Comparison of ENCODE assay signal across 9 cellular contexts in the genomic region with DNA sequence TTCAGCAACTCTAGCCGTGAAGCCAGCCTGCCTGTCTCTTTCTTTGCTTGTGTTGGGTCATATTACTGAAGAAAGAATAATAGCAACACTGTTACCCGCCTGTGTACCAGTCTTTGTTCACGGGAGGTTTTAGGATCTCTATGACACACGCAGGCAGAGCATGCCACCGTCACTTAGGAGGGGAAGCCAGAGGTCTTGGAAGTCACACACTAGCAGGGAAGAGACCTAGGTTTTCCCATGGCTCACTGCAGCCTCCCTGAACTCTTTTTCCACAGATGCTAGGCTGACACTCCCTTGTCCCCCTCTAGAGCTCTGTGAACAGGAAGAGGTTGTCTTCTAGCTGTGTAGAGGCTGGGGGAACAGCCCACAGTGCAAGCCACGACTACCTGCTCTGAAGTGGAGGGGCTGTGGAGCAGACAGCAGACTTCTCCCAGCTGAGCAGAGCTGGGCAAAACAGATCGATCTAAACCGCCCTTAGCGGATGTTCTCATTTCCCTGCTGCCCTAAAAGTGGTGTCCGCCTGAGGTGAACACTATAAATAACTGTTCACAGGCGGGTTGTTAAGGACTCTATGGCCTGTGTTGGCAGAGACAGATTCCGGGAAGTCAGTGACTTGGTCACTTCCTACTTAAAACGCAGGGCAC.
DNase-seq lines count a peak whose midpoint lies in the region; ATAC-seq, FAIRE-seq and TF ChIP-seq lines count a peak whose summit lies in the region.
"Had no signal": no experiment of that assay in that cellular context is flagged by ENCODE, and none has a peak within 500 bp of the region (broad histone marks: within the 10 kb centered on the region; RNA-seq: fewer than 3 reads in every experiment).

No MANE protein-coding gene starts in this region.

- intact Hi-C loops in uterus (cut with DNase I; ENCODE audit: low total_unique reads), result no loop called here

- H3K36me3 Mint-ChIP-seq in activated naive CD4-positive, alpha-beta T cell treated with anti-CD3 and anti-CD28 coated beads, Interleukin-2, amount 10 ng/mL, durations not matched to agents 7 days and 5 days, result no peaks in the 10 kb centered on the region
- peaks cover 2% of the 10 kb centered on the region for H3K36me3 Mint-ChIP-seq in astrocyte (ENCODE audit: low read depth, unreplicated experiment)

- no peaks in the 10 kb centered on the region for H3K9me2 ChIP-seq in MM.1S (replicated peaks; ENCODE audit: insufficient read depth, low read length)

- no peaks in the 10 kb centered on the region for H4K20me1 ChIP-seq in astrocyte (ENCODE audit: insufficient read depth, low read length)
- H4K20me1 ChIP-seq in MM.1S (ENCODE audit: insufficient read depth, low read length), result no peaks in the 10 kb centered on the region

- peak overlapping the region; percentile 34 for H2AFZ ChIP-seq in astrocyte (ENCODE audit: low read depth, low read length)
- no peak overlapping the region for H2AFZ ChIP-seq in MM.1S (ENCODE audit: low read length)

- H3K4me1 Mint-ChIP-seq in activated naive CD4-positive, alpha-beta T cell treated with anti-CD3 and anti-CD28 coated beads, Interleukin-2, amount 10 ng/mL, durations not matched to agents 7 days and 5 days, result peaks cover 43% of the 10 kb centered on the region
- H3K4me1 Mint-ChIP-seq in astrocyte (ENCODE audit: low read depth, unreplicated experiment), result peaks cover 13% of the 10 kb centered on the region

- peaks cover 4% of the 10 kb centered on the region for H3K4me1 ChIP-seq in astrocyte (ENCODE audit: insufficient read depth, low read length)
- H3K4me1 ChIP-seq in mucosa of rectum (ENCODE audit: control insufficient read depth in 2 of 2, insufficient read depth in 2 of 2, low read length in 2 of 2), result peaks cover 23 to 42% of the 10 kb centered on the region in 2 donors
- no peaks in the 10 kb centered on the region for H3K4me1 ChIP-seq in uterus
- H3K4me1 ChIP-seq in MM.1S (ENCODE audit: low read length), result no peaks in the 10 kb centered on the region

- peak; percentile 64 for DNase-seq in activated naive CD4-positive, alpha-beta T cell treated with anti-CD3 and anti-CD28 coated beads, Interleukin-2, amount 10 ng/mL, durations not matched to agents 7 days and 5 days
- no peak for DNase-seq in activated naive CD4-positive, alpha-beta T cell treated with Interleukin-2 at 50 U/mL for 16 hours
- DNase-seq in astrocyte (ENCODE audit: low read depth) (no peak), uterus (peak in 1 of 2 donors; percentile 40), MM.1S (no peak), iPS-NIHi11 (ENCODE audit: low spot score) (no peak)

- H3K36me3 ChIP-seq in astrocyte (ENCODE audit: insufficient read depth, low read length) (no peaks in the 10 kb centered on the region), mucosa of rectum (ENCODE audit: control insufficient read depth in 2 of 2, insufficient read depth in 2 of 2, low read length in 2 of 2) (no peaks in the 10 kb centered on the region), uterus (no peaks in the 10 kb centered on the region), MM.1S (replicated peaks; ENCODE audit: insufficient read depth, low read length) (no peaks in the 10 kb centered on the region)

- H3K79me2 ChIP-seq in astrocyte (ENCODE audit: insufficient read depth, low read length) (no peaks in the 10 kb centered on the region), MM.1S (ENCODE audit: low read length) (no peaks in the 10 kb centered on the region)

- H3K9me3 Mint-ChIP-seq in activated naive CD4-positive, alpha-beta T cell treated with anti-CD3 and anti-CD28 coated beads, Interleukin-2, amount 10 ng/mL, durations not matched to agents 7 days and 5 days, result no peaks in the 10 kb centered on the region
- H3K9me3 Mint-ChIP-seq in astrocyte (ENCODE audit: unreplicated experiment), result peaks cover 2% of the 10 kb centered on the region

- peak overlapping the region; percentile 91 for H3K27ac Mint-ChIP-seq in activated naive CD4-positive, alpha-beta T cell treated with anti-CD3 and anti-CD28 coated beads, Interleukin-2, amount 10 ng/mL, durations not matched to agents 7 days and 5 days
- no peak overlapping the region for H3K27ac Mint-ChIP-seq in astrocyte (ENCODE audit: unreplicated experiment)

- H3K4me3 ChIP-seq in astrocyte (ENCODE audit: insufficient read depth, low read depth, low read length) (no peak overlapping the region), mucosa of rectum (ENCODE audit: low read length in 2 of 2) (no peak overlapping the region), uterus (no peak overlapping the region), MM.1S (ENCODE audit: low read length) (no peak overlapping the region)

- ATAC-seq in HG03159 (IDR thresholded peaks at IDR 0.05; ENCODE audit: unreplicated experiment), result no peak

- no peak for TF ChIP-seq CTCF in astrocyte (IDR thresholded peaks at IDR 0.05; ENCODE audit: insufficient read depth, low read depth, low read length)
- no peak for TF ChIP-seq CTCF in uterus (IDR thresholded peaks at IDR 0.05)
- TF ChIP-seq CTCF in MM.1S (IDR thresholded peaks at IDR 0.05; ENCODE audit: low read length), result no peak

- peak overlapping the region; percentile 19 for H3K4me2 ChIP-seq in astrocyte (ENCODE audit: low read length)
- H3K4me2 ChIP-seq in MM.1S (ENCODE audit: low read depth, low read length), result no peak overlapping the region

- no peak overlapping the region for H3K27ac ChIP-seq in astrocyte (ENCODE audit: low read depth, low read length)
- H3K27ac ChIP-seq in mucosa of rectum (ENCODE audit: low read depth in 2 of 2, low read length in 2 of 2), result peak overlapping the region; percentile 46 to 57
- peak overlapping the region; percentile 59 to 68 for H3K27ac ChIP-seq in uterus
- H3K27ac ChIP-seq in MM.1S (ENCODE audit: low read length), result no peak overlapping the region

- H3K27me3 Mint-ChIP-seq in activated naive CD4-positive, alpha-beta T cell treated with anti-CD3 and anti-CD28 coated beads, Interleukin-2, amount 10 ng/mL, durations not matched to agents 7 days and 5 days, result peaks cover 17% of the 10 kb centered on the region
- peaks cover 24% of the 10 kb centered on the region for H3K27me3 Mint-ChIP-seq in astrocyte (ENCODE audit: low read depth, unreplicated experiment)

- H3K27me3 ChIP-seq in astrocyte (ENCODE audit: insufficient read depth, low read length) (peaks cover 13% of the 10 kb centered on the region), mucosa of rectum (ENCODE audit: control insufficient read depth in 2 of 2, insufficient read depth in 2 of 2, low read length in 2 of 2) (no peaks in the 10 kb centered on the region), uterus (no peaks in the 10 kb centered on the region), MM.1S (replicated peaks; ENCODE audit: insufficient read depth, low read length) (no peaks in the 10 kb centered on the region)

- no peak for FAIRE-seq in astrocyte (lab: Jason Lieb, UNC)
- FAIRE-seq: G401.6 had no signal

- peak overlapping the region; percentile 6 for H3K4me3 Mint-ChIP-seq in activated naive CD4-positive, alpha-beta T cell treated with anti-CD3 and anti-CD28 coated beads, Interleukin-2, amount 10 ng/mL, durations not matched to agents 7 days and 5 days
- no peak overlapping the region for H3K4me3 Mint-ChIP-seq in astrocyte (ENCODE audit: unreplicated experiment)

- no peak for TF ChIP-seq POLR2A in uterus (IDR thresholded peaks at IDR 0.05)

- CTCF ChIA-PET in activated naive CD4-positive, alpha-beta T cell treated with anti-CD3 and anti-CD28 coated beads, Interleukin-2, amount 10 ng/mL, durations not matched to agents 7 days and 5 days (lab: Charles Lee), result no interaction called here

- no peaks in the 10 kb centered on the region for H3F3A ChIP-seq in MM.1S (ENCODE audit: insufficient read depth, low read length)

- H3K9me3 ChIP-seq in astrocyte (ENCODE audit: insufficient read depth, low read depth, low read length) (no peaks in the 10 kb centered on the region), mucosa of rectum (ENCODE audit: control insufficient read depth in 2 of 2, low read length in 2 of 2) (no peaks in the 10 kb centered on the region), uterus (no peaks in the 10 kb centered on the region), MM.1S (replicated peaks; ENCODE audit: insufficient read depth, low read length) (no peaks in the 10 kb centered on the region)

- H3K9ac ChIP-seq in astrocyte (ENCODE audit: low read length) (peak overlapping the region; percentile 50), mucosa of rectum (ENCODE audit: low read depth in 1 of 2, low read length in 2 of 2) (no peak overlapping the region), MM.1S (ENCODE audit: low read length) (no peak overlapping the region)

Comparison
In these comparisons a context has a peak if more than half of its experiments do, and no peak if none do; other contexts are left out.
1. H3K27ac ChIP-seq: peak in mucosa of rectum (2 of 2) and uterus (2 of 2); none in astrocyte (single experiment) and MM.1S (single experiment).